ENCODE assay signal across 13 cellular contexts in genomic region chr22:36180928-36181327, GRCh38.
DNase-seq lines count a peak whose midpoint lies in the region; ATAC-seq and TF ChIP-seq lines count a peak whose summit lies in the region.
"Had no signal": no experiment of that assay in that cellular context is flagged by ENCODE, and none has a peak within 500 bp of the region (broad histone marks: within the 10 kb centered on the region; RNA-seq: fewer than 3 reads in every experiment).

No MANE protein-coding gene starts in this region.

- no peak for ATAC-seq in HG03354 (IDR thresholded peaks at IDR 0.05; ENCODE audit: poor library complexity, severe bottlenecking, unreplicated experiment)

- DNase-seq in activated CD8-positive, alpha-beta memory T cell treated with anti-CD3 and anti-CD28 coated beads for 24 hours: peak; percentile 54
- DNase-seq in activated CD8-positive, alpha-beta memory T cell treated with anti-CD3 and anti-CD28 coated beads, Interleukin-2, amount 50 U/mL, for 4 hours: no peak
- DNase-seq in coronary artery (ENCODE audit: low spot score): peak; percentile 50
- peak; percentile 17 for DNase-seq in islet precursor cell
- DNase-seq in NCI-H2227 (lab: John Stamatoyannopoulos, UW; ENCODE audit: unreplicated experiment): no peak
- DNase-seq in NCI-H1092 (lab: John Stamatoyannopoulos, UW): no peak
- DNase-seq: DMS79 treated with DMSO at 0.1 percent for 48 hours, GF-D8 had no signal

- no peak overlapping the region for H3K27ac ChIP-seq in coronary artery
- H3K27ac ChIP-seq: 22Rv1; A549; BLaER1 treated with 17β-estradiol and CSF1 and Interleukin-3, amounts not matched to agents 10 nM and 100 nM; C4-2B had no signal

- TF ChIP-seq CTCF in coronary artery (IDR thresholded peaks at IDR 0.05): no peak

- no peak overlapping the region for H3K4me3 ChIP-seq in coronary artery
- H3K4me3 ChIP-seq: A549; BLaER1 treated with 17β-estradiol and CSF1 and Interleukin-3, amounts not matched to agents 10 nM and 100 nM had no signal

Comparison
In these comparisons a context has a peak if more than half of its experiments do, and no peak if none do; other contexts are left out.
1. DNase-seq: peak in activated CD8-positive, alpha-beta memory T cell treated with anti-CD3 and anti-CD28 coated beads for 24 hours (single experiment), coronary artery (single experiment) and islet precursor cell (single experiment); none in activated CD8-positive, alpha-beta memory T cell treated with anti-CD3 and anti-CD28 coated beads, Interleukin-2, amount 50 U/mL, for 4 hours (single experiment), NCI-H2227 (single experiment) and NCI-H1092 (single experiment).